ENCODE assay signal across 8 cellular contexts in genomic region chr4:56388311-56388710, GRCh38. TPM values are rescaled to one million over a fixed set of nuclear protein-coding genes. Genes with fewer than 3 reads are reported as not detected.
DNase-seq lines count a peak whose midpoint lies in the region; ATAC-seq and TF ChIP-seq lines count a peak whose summit lies in the region.

No MANE protein-coding gene starts in this region.

- no peaks in the 10 kb centered on the region for H3K9me3 ChIP-seq in BLaER1
- no peaks in the 10 kb centered on the region for H3K9me3 ChIP-seq in KOPT-K1 (ENCODE audit: insufficient read depth, low read length, poor library complexity, severe bottlenecking)
- no peaks in the 10 kb centered on the region for H3K9me3 ChIP-seq in breast epithelium

- no peaks in the 10 kb centered on the region for H3K36me3 Mint-ChIP-seq in naive B cell

- no peaks in the 10 kb centered on the region for H3K27me3 ChIP-seq in BLaER1
- no peaks in the 10 kb centered on the region for H3K27me3 ChIP-seq in breast epithelium

- no peak for TF ChIP-seq POLR2A in breast epithelium (IDR thresholded peaks at IDR 0.05)

- H3K27ac Mint-ChIP-seq in naive B cell = peak overlapping the region; percentile 95 to 99 (median 98)

- H3K27ac ChIP-seq in BLaER1 = peak overlapping the region; percentile 83
- H3K27ac ChIP-seq in KOPT-K1 (ENCODE audit: low read depth, low read length, poor library complexity, severe bottlenecking) = peak overlapping the region; percentile 70
- peak overlapping the region; percentile 97 to 99 for H3K27ac ChIP-seq in breast epithelium

- peak overlapping the region; percentile 90 to 97 (median 95) for H3K4me3 Mint-ChIP-seq in naive B cell

- no peak for TF ChIP-seq CTCF in breast epithelium (IDR thresholded peaks at IDR 0.05)

- peaks cover 30% of the 10 kb centered on the region for H3K4me1 ChIP-seq in BLaER1
- peaks cover 0 to 3% of the 10 kb centered on the region in 2 donors for H3K4me1 ChIP-seq in breast epithelium

- no peak for DNase-seq in breast epithelium (ENCODE audit: low spot score in 2 of 2)
- no peak for DNase-seq in naive B cell
- DNase-seq in A172 (ENCODE audit: low spot score) = no peak
- no peak for DNase-seq in SIG-M5 (lab: John Stamatoyannopoulos, UW)

- no peaks in the 10 kb centered on the region for H4K20me1 ChIP-seq in BLaER1

- peaks cover 15% of the 10 kb centered on the region; the same call in 1 of the 2 replicates for H3K36me3 ChIP-seq in BLaER1
- H3K36me3 ChIP-seq in KOPT-K1 (ENCODE audit: insufficient read depth, low read length) = peaks cover 22% of the 10 kb centered on the region
- no peaks in the 10 kb centered on the region for H3K36me3 ChIP-seq in breast epithelium

- ATAC-seq in naive B cell (ENCODE audit: low read depth in 2 of 2) (no peak), HG02588 (IDR thresholded peaks at IDR 0.05; ENCODE audit: unreplicated experiment) (no peak), GM19452 (IDR thresholded peaks at IDR 0.05; ENCODE audit: unreplicated experiment) (no peak)

- H3K4me3 ChIP-seq in BLaER1 = peak overlapping the region; percentile 79
- peak overlapping the region; percentile 70 to 88 (median 81) for H3K4me3 ChIP-seq in breast epithelium

- peaks cover 23 to 28% (median 27%) of the 10 kb centered on the region in 3 donors for H3K4me1 Mint-ChIP-seq in naive B cell

- peak overlapping the region; percentile 94 for H3K4me2 ChIP-seq in BLaER1

- H3K9ac ChIP-seq in BLaER1 = peak overlapping the region; percentile 89

- H3K9me3 Mint-ChIP-seq in naive B cell = no peaks in the 10 kb centered on the region

- intact Hi-C loops in breast epithelium (cut with DNase I; ENCODE audit: low total_unique reads) = no loop called here

- no peaks in the 10 kb centered on the region for H3K27me3 Mint-ChIP-seq in naive B cell

RNA-seq across cellular contexts. Expression of gene AASDH, which starts 1.0 kb away (rescaled TPM):
- 10 to 100 TPM; 10.4 to 18.3 (median 13.1) TPM for total RNA-seq in breast epithelium
- polyA plus RNA-seq in naive B cell (ENCODE audit: low read depth in 6 of 6) = 10 to 100 TPM; 15.7 to 31.3 (median 25.3) TPM
- 6.0 and 6.9 TPM in 2 replicates for total RNA-seq in A172 (2014; rRNA removed; shearing (Covaris generic))

RNA-seq across cellular contexts. Expression of gene PPAT, which starts 47.1 kb away (rescaled TPM):
- 1 to 10 TPM; 5.6 to 8.9 (median 6.6) TPM for total RNA-seq in breast epithelium
- 10 to 100 TPM in 3 of 6 donors, 1 to 10 TPM in 3; 7.3 to 13.4 (median 11.5) TPM for polyA plus RNA-seq in naive B cell (ENCODE audit: low read depth in 6 of 6)
- total RNA-seq in A172 (2014; rRNA removed; shearing (Covaris generic)) = 34.5 and 35.0 TPM in 2 replicates

RNA-seq across cellular contexts. Expression of gene PAICS, which starts 47.7 kb away (rescaled TPM):
- 10 to 100 TPM; 31.8 to 37.2 (median 35.1) TPM for total RNA-seq in breast epithelium
- 10 to 100 TPM; 17.0 to 37.1 (median 33.1) TPM for polyA plus RNA-seq in naive B cell (ENCODE audit: low read depth in 6 of 6)
- total RNA-seq in A172 (2014; rRNA removed; shearing (Covaris generic)) = 93.0 and 120 TPM in 2 replicates
